Comparison of ENCODE assay signal across 21 cellular contexts in genomic region chr7:148854975-148855374, GRCh38.
"Had no signal": no experiment of that assay in that cellular context is flagged by ENCODE, and none has a peak within 500 bp of the region (broad histone marks: within the 10 kb centered on the region; RNA-seq: fewer than 3 reads in every experiment).

No MANE protein-coding gene starts in this region.

- H3K36me3 Mint-ChIP-seq: activated naive CD4-positive, alpha-beta T cell treated with anti-CD3 and anti-CD28 coated beads, Interleukin-2, amount 50 U/mL, for 24 hours had no signal

- H3K4me1 ChIP-seq: psoas muscle, tibial nerve, vagina had no signal

- H3K27ac Mint-ChIP-seq: activated CD8-positive, alpha-beta T cell treated with anti-CD3 and anti-CD28 coated beads for 36 hours; activated naive CD4-positive, alpha-beta T cell treated with anti-CD3 and anti-CD28 coated beads, Interleukin-2, amount 50 U/mL, for 24 hours; stimulated activated naive CD8-positive, alpha-beta T cell treated with anti-CD3 and anti-CD28 coated beads, Interleukin-15, Interleukin-2, amounts not matched to agents 100 ng/mL and 50 ng/mL, for 24 hours had no signal

- H3K4me3 Mint-ChIP-seq: activated CD8-positive, alpha-beta T cell treated with anti-CD3 and anti-CD28 coated beads for 36 hours; activated naive CD4-positive, alpha-beta T cell treated with anti-CD3 and anti-CD28 coated beads, Interleukin-2, amount 50 U/mL, for 24 hours; activated T-cell treated with anti-CD3 and anti-CD28 coated beads, Interleukin-2, amount 50 U/mL, for 4 hours; naive thymus-derived CD4-positive, alpha-beta T cell; stimulated activated naive CD8-positive, alpha-beta T cell treated with anti-CD3 and anti-CD28 coated beads, Interleukin-15, Interleukin-2, amounts not matched to agents 100 ng/mL and 50 ng/mL, for 24 hours had no signal

- H3K27me3 Mint-ChIP-seq: activated CD8-positive, alpha-beta T cell treated with anti-CD3 and anti-CD28 coated beads for 36 hours; activated naive CD4-positive, alpha-beta T cell treated with anti-CD3 and anti-CD28 coated beads, Interleukin-2, amount 50 U/mL, for 24 hours; naive thymus-derived CD4-positive, alpha-beta T cell; stimulated activated naive CD8-positive, alpha-beta T cell treated with anti-CD3 and anti-CD28 coated beads, Interleukin-15, Interleukin-2, amounts not matched to agents 100 ng/mL and 50 ng/mL, for 24 hours had no signal

- FAIRE-seq: endothelial cell of umbilical vein had no signal

- H2AFZ ChIP-seq: hepatocyte had no signal

- H3K4me3 ChIP-seq: esophagus squamous epithelium, hepatocyte, ovary, psoas muscle, skin epidermis, tibial nerve, vagina had no signal

- H3K9me3 Mint-ChIP-seq: activated CD8-positive, alpha-beta T cell treated with anti-CD3 and anti-CD28 coated beads for 36 hours; activated naive CD4-positive, alpha-beta T cell treated with anti-CD3 and anti-CD28 coated beads, Interleukin-2, amount 50 U/mL, for 24 hours; activated T-cell treated with anti-CD3 and anti-CD28 coated beads, Interleukin-2, amount 50 U/mL, for 4 hours; naive thymus-derived CD4-positive, alpha-beta T cell; stimulated activated naive CD8-positive, alpha-beta T cell treated with anti-CD3 and anti-CD28 coated beads, Interleukin-15, Interleukin-2, amounts not matched to agents 100 ng/mL and 50 ng/mL, for 24 hours had no signal

- ATAC-seq: activated CD8-positive, alpha-beta T cell treated with anti-CD3 and anti-CD28 coated beads for 36 hours; activated T-cell treated with anti-CD3 and anti-CD28 coated beads, Interleukin-2, amount 50 U/mL, for 4 hours; naive thymus-derived CD4-positive, alpha-beta T cell; psoas muscle; right cardiac atrium had no signal

- H3K27me3 ChIP-seq: esophagus squamous epithelium, hepatocyte, ovary, tibial nerve, vagina had no signal

- H3K36me3 ChIP-seq: esophagus squamous epithelium, ovary, tibial nerve, vagina had no signal

- H3K27ac ChIP-seq: esophagus squamous epithelium, hepatocyte, ovary, psoas muscle, skin epidermis, tibial nerve, vagina had no signal

- DNase-seq: activated CD4-positive, alpha-beta T cell treated with anti-CD3 and anti-CD28 coated beads for 48 hours; activated CD4-positive, CD25-positive, alpha-beta regulatory T cell; activated CD8-positive, alpha-beta T cell treated with anti-CD3 and anti-CD28 coated beads for 36 hours; activated effector memory CD4-positive, alpha-beta T cell treated with anti-CD3 and anti-CD28 coated beads, Interleukin-2, amount 50 U/mL, for 16 hours; activated T-cell treated with anti-CD3 and anti-CD28 coated beads, Interleukin-2, amount 50 U/mL, for 4 hours; dermis blood vessel endothelial cell; effector memory CD4-positive, alpha-beta T cell; esophagus squamous epithelium; mesenchymal stem cell; naive thymus-derived CD4-positive, alpha-beta T cell; ovary; psoas muscle; right cardiac atrium; T-helper 9 cell had no signal

- H3K4me2 ChIP-seq: hepatocyte had no signal

- H3K9me3 ChIP-seq: esophagus squamous epithelium, ovary, psoas muscle, tibial nerve, vagina had no signal
